In the genomic region with DNA sequence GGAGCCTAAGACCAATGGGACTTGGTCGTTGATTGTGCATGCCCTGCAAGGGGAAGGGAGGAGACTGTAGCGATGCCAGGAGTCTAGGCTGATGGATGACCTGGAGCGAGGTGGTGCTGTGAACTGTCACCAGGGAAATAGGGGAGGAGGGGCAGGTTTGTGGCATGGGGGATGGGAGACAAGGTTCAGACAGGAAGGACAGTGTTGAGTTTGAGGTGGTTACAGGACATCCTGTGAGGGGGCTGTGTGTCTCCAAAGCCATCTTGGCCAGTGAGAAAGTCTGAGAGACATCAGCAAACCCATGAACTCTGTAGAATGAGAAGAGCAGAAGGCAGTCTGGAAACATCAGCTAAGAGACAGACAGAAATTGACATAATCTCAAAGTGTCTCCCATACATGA, we compare ENCODE assay signal across 13 cellular contexts.
"Had no signal": no experiment of that assay in that cellular context is flagged by ENCODE, and none has a peak within 500 bp of the region (broad histone marks: within the 10 kb centered on the region; RNA-seq: fewer than 3 reads in every experiment).

No MANE protein-coding gene starts in this region.

- H3K27me3 Mint-ChIP-seq: activated naive CD4-positive, alpha-beta T cell treated with anti-CD3 and anti-CD28 coated beads, Interleukin-2, amount 50 U/mL, for 24 hours; naive B cell; stimulated activated memory B cell treated with anti-CD40 and anti-IgM and Interleukin-4, amounts not matched to agents 10 μg/mL and 1 μg/mL and 100 μg/mL, for 72 hours had no signal

- DNase-seq: activated CD4-positive, alpha-beta T cell treated with anti-CD3 and anti-CD28 coated beads for 1 hour; amniotic stem cell; kidney; left lung; naive B cell; stimulated activated CD4-positive, alpha-beta T cell treated with anti-CD3 and anti-CD28 coated beads, Interleukin-2, amount 100 ng/mL, for 48 hours; T1000; uterus had no signal

- H3K4me3 ChIP-seq: hepatocyte, left lung, thyroid gland, uterus had no signal

- H3K4me2 ChIP-seq: hepatocyte had no signal

- H3K36me3 Mint-ChIP-seq: naive B cell had no signal

- H3K4me3 Mint-ChIP-seq: activated naive CD4-positive, alpha-beta T cell treated with anti-CD3 and anti-CD28 coated beads, Interleukin-2, amount 50 U/mL, for 24 hours; stimulated activated memory B cell treated with anti-CD40 and anti-IgM and Interleukin-4, amounts not matched to agents 10 μg/mL and 1 μg/mL and 100 μg/mL, for 72 hours had no signal

- H3K27ac Mint-ChIP-seq: activated naive CD4-positive, alpha-beta T cell treated with anti-CD3 and anti-CD28 coated beads, Interleukin-2, amount 50 U/mL, for 24 hours had no signal

- H3K36me3 ChIP-seq: left lung, neutrophil, thyroid gland, uterus had no signal

- H2AFZ ChIP-seq: hepatocyte had no signal

- ATAC-seq: stimulated activated memory B cell treated with anti-CD40 and anti-IgM and Interleukin-4, amounts not matched to agents 10 μg/mL and 1 μg/mL and 100 μg/mL, for 72 hours had no signal

- H3K79me2 ChIP-seq: hepatocyte had no signal

- H3K27me3 ChIP-seq: hepatocyte, left lung, thyroid gland, uterus had no signal

- H3K4me1 ChIP-seq: uterus had no signal

- H3K9me3 Mint-ChIP-seq: activated naive CD4-positive, alpha-beta T cell treated with anti-CD3 and anti-CD28 coated beads, Interleukin-2, amount 50 U/mL, for 24 hours had no signal

- H3K9me3 ChIP-seq: left lung, neutrophil, thyroid gland, uterus had no signal

- H3K27ac ChIP-seq: hepatocyte, left lung, neutrophil, uterus had no signal
